ENCODE assay signal across 9 cellular contexts in genomic region chr22:36324414-36324813, GRCh38.
DNase-seq lines count a peak whose midpoint lies in the region; ATAC-seq and TF ChIP-seq lines count a peak whose summit lies in the region.
"Had no signal": no experiment of that assay in that cellular context is flagged by ENCODE, and none has a peak within 500 bp of the region (broad histone marks: within the 10 kb centered on the region; RNA-seq: fewer than 3 reads in every experiment).

No MANE protein-coding gene starts in this region.

- H3K27me3 Mint-ChIP-seq in chondrocyte (ENCODE audit: low read depth) (no peaks in the 10 kb centered on the region), memory B cell (no peaks in the 10 kb centered on the region)

- H3K4me1 Mint-ChIP-seq in chondrocyte (ENCODE audit: low read depth) (peaks cover 77% of the 10 kb centered on the region), memory B cell (peaks cover 23% of the 10 kb centered on the region)

- H3K36me3 Mint-ChIP-seq in chondrocyte (ENCODE audit: low read depth), result peaks cover 57% of the 10 kb centered on the region
- H3K36me3 Mint-ChIP-seq in memory B cell, result peaks cover 29% of the 10 kb centered on the region

- POLR2A ChIA-PET in RWPE1 (lab: Yijun Ruan, JAX; ENCODE audit: low non-redundant PET), result no interaction called here

- CTCF ChIA-PET in RWPE1 (lab: Yijun Ruan, JAX), result no interaction called here

- peak overlapping the region; percentile 98 for H3K27ac Mint-ChIP-seq in chondrocyte (ENCODE audit: unreplicated experiment)
- H3K27ac Mint-ChIP-seq in memory B cell, result peak overlapping the region; percentile 53

- ATAC-seq in memory B cell (ENCODE audit: low read depth) (no peak), GM21360 (IDR thresholded peaks at IDR 0.05; ENCODE audit: unreplicated experiment) (no peak)

- DNase-seq in RWPE1 (ENCODE audit: low spot score) (no peak), chondrocyte (ENCODE audit: low spot score) (no peak), memory B cell (ENCODE audit: low spot score in 2 of 2) (no peak), superior temporal gyrus (ENCODE audit: extremely low spot score) (peak; percentile 17), OCI-M2 (lab: John Stamatoyannopoulos, UW; ENCODE audit: unreplicated experiment) (no peak), NCI-H1436 (lab: John Stamatoyannopoulos, UW) (no peak), iPS-NIHi7 (ENCODE audit: extremely low spot score) (no peak)
- DNase-seq: RPMI8226 had no signal

- peak overlapping the region; percentile 100 for H3K27ac ChIP-seq in RWPE1

- H3K4me3 Mint-ChIP-seq in chondrocyte (ENCODE audit: unreplicated experiment), result peak overlapping the region; percentile 46
- H3K4me3 Mint-ChIP-seq in memory B cell, result no peak overlapping the region

- H3K9me3 Mint-ChIP-seq in chondrocyte (ENCODE audit: low read depth), result no peaks in the 10 kb centered on the region
- H3K9me3 Mint-ChIP-seq in memory B cell, result no peaks in the 10 kb centered on the region

- no peak for TF ChIP-seq CTCF in RWPE1 (conservative IDR thresholded peaks at IDR 0.05; ENCODE audit: low read depth)
- no peak for TF ChIP-seq CTCF in chondrocyte (IDR thresholded peaks at IDR 0.05)
